Comparison of ENCODE assay signal across 14 cellular contexts in genomic region chr1:165290143-165290542, GRCh38.
DNase-seq lines count a peak whose midpoint lies in the region; ATAC-seq and TF ChIP-seq lines count a peak whose summit lies in the region.
"Had no signal": no experiment of that assay in that cellular context is flagged by ENCODE, and none has a peak within 500 bp of the region (broad histone marks: within the 10 kb centered on the region; RNA-seq: fewer than 3 reads in every experiment).

No MANE protein-coding gene starts in this region.

- H3K4me2 ChIP-seq in H9 (ENCODE audit: insufficient read depth, insufficient read length, low read length) (no peak overlapping the region), osteoblast (ENCODE audit: insufficient read depth, low read length) (no peak overlapping the region)

- H4K20me1 ChIP-seq in H9 (ENCODE audit: control insufficient read depth, insufficient read depth, insufficient read length) (no peaks in the 10 kb centered on the region), osteoblast (ENCODE audit: insufficient read depth, low read length) (no peaks in the 10 kb centered on the region)
- H4K20me1 ChIP-seq: BLaER1 treated with 17β-estradiol and CSF1 and Interleukin-3, amounts not matched to agents 10 nM and 100 nM had no signal

- H2BK15ac ChIP-seq in H9 (ENCODE audit: low read depth, low read length): no peak overlapping the region

- peak; percentile 35 for DNase-seq in AG20443 (ENCODE audit: low spot score)
- no peak for DNase-seq in H9
- DNase-seq in RPMI7951 (ENCODE audit: low read depth): peak; percentile 3
- DNase-seq in foreskin melanocyte: peak; percentile 6
- DNase-seq in erythroblast (lab: John Stamatoyannopoulos, UW): no peak
- no peak for DNase-seq in osteoblast (ENCODE audit: insufficient read length, low spot score, missing footprints)
- no peak for DNase-seq in head of caudate nucleus
- DNase-seq: activated CD4-positive, alpha-beta T cell treated with anti-CD3 and anti-CD28 coated beads for 36 hours; NCI-H510A treated with DMSO at 0.1 percent for 48 hours; stimulated activated CD4-positive, alpha-beta T cell treated with anti-CD3 and anti-CD28 coated beads, Interleukin-4, amount 100 ng/mL, for 24 hours; stimulated activated naive CD4-positive, alpha-beta T cell treated with Interleukin-2 at 50 U/mL for 16 hours had no signal

- ATAC-seq in GM18519 (IDR thresholded peaks at IDR 0.05; ENCODE audit: low FRiP score, unreplicated experiment): no peak
- ATAC-seq: activated CD4-positive, alpha-beta T cell treated with anti-CD3 and anti-CD28 coated beads for 36 hours had no signal

- no peak overlapping the region for H4K91ac ChIP-seq in H9 (ENCODE audit: insufficient read length, low read depth, low read length)

- H3K9me3 ChIP-seq in H9 (ENCODE audit: control insufficient read depth, low read depth, low read length) (no peaks in the 10 kb centered on the region), osteoblast (ENCODE audit: low read depth, low read length) (no peaks in the 10 kb centered on the region)
- H3K9me3 ChIP-seq: BLaER1 treated with 17β-estradiol and CSF1 and Interleukin-3, amounts not matched to agents 10 nM and 100 nM had no signal

- no peaks in the 10 kb centered on the region for H3K79me1 ChIP-seq in H9 (ENCODE audit: insufficient read depth, low read depth, low read length, poor library complexity, severe bottlenecking)

- TF ChIP-seq CTCF in H9 (conservative IDR thresholded peaks at IDR 0.05) (peak; percentile 37; the same call in 2 of the 3 replicates), osteoblast (IDR thresholded peaks at IDR 0.05; ENCODE audit: extremely low read depth, low read depth, low read length) (no peak)

- no peak overlapping the region for H2AFZ ChIP-seq in H9 (ENCODE audit: low read length)
- H2AFZ ChIP-seq in osteoblast (ENCODE audit: low read length): no peak overlapping the region

- H3K27ac Mint-ChIP-seq in H9: no peak overlapping the region
- H3K27ac Mint-ChIP-seq: activated CD4-positive, alpha-beta T cell treated with anti-CD3 and anti-CD28 coated beads for 36 hours had no signal

- peaks cover 0 to 6% (median 0%) of the 10 kb centered on the region in 3 experiments; a peak in 2 of 7 replicates for H3K36me3 Mint-ChIP-seq in H9 (ENCODE audit: insufficient read depth in 1 of 3, low read depth in 3 of 3)

- no peak overlapping the region for H3K9ac ChIP-seq in H9 (ENCODE audit: extremely low read depth, insufficient read length, low read length)
- H3K9ac ChIP-seq: BLaER1 treated with 17β-estradiol and CSF1 and Interleukin-3, amounts not matched to agents 10 nM and 100 nM had no signal

- H3T11ph ChIP-seq in H9 (ENCODE audit: low read length): no peak overlapping the region

- peaks cover 16% of the 10 kb centered on the region in 2 experiments for H3K4me1 Mint-ChIP-seq in H9
- H3K4me1 Mint-ChIP-seq: activated CD4-positive, alpha-beta T cell treated with anti-CD3 and anti-CD28 coated beads for 36 hours had no signal

- H3K36me3 ChIP-seq in osteoblast (ENCODE audit: insufficient read depth, low read length): no peaks in the 10 kb centered on the region
- H3K36me3 ChIP-seq: BLaER1 treated with 17β-estradiol and CSF1 and Interleukin-3, amounts not matched to agents 10 nM and 100 nM had no signal

- no peak overlapping the region for H2BK120ac ChIP-seq in H9 (ENCODE audit: low read depth, low read length, poor library complexity, severe bottlenecking)

- H3K4me3 Mint-ChIP-seq in H9: no peak overlapping the region
- H3K4me3 Mint-ChIP-seq: activated CD4-positive, alpha-beta T cell treated with anti-CD3 and anti-CD28 coated beads for 36 hours had no signal

- no peak overlapping the region for H4K8ac ChIP-seq in H9 (replicated peaks; ENCODE audit: insufficient read length, low read depth, low read length)

- H3K4me1 ChIP-seq in H9 (ENCODE audit: insufficient read depth, low read length): no peaks in the 10 kb centered on the region
- no peaks in the 10 kb centered on the region for H3K4me1 ChIP-seq in osteoblast (ENCODE audit: insufficient read depth, low read length)

- no peak overlapping the region for H3K56ac ChIP-seq in H9 (ENCODE audit: insufficient read length, low read depth, low read length)

- H3K23me2 ChIP-seq in H9 (ENCODE audit: insufficient read length, low read depth, low read length, poor library complexity, severe bottlenecking): no peaks in the 10 kb centered on the region

- H2AK5ac ChIP-seq in H9 (ENCODE audit: insufficient read length, low read length): no peak overlapping the region

- H3K4me3 ChIP-seq in osteoblast (ENCODE audit: insufficient read depth, low read length): no peak overlapping the region
- H3K4me3 ChIP-seq: BLaER1 treated with 17β-estradiol and CSF1 and Interleukin-3, amounts not matched to agents 10 nM and 100 nM had no signal

- H3K27me3 ChIP-seq in H9 (ENCODE audit: insufficient read depth, low read length) (0 out of 2 replicates have a peak, but pooled peaks cover 2% of the 10 kb centered on the region), osteoblast (ENCODE audit: insufficient read depth, low read length) (no peaks in the 10 kb centered on the region)
- H3K27me3 ChIP-seq: BLaER1 treated with 17β-estradiol and CSF1 and Interleukin-3, amounts not matched to agents 10 nM and 100 nM had no signal

- H3K18ac ChIP-seq in H9 (ENCODE audit: insufficient read length, low read depth, low read length): no peak overlapping the region

- no peak overlapping the region for H3K27ac ChIP-seq in H9 (ENCODE audit: insufficient read length, low read depth, low read length)
- H3K27ac ChIP-seq in osteoblast (ENCODE audit: low read depth, low read length): no peak overlapping the region
- H3K27ac ChIP-seq: BLaER1 treated with 17β-estradiol and CSF1 and Interleukin-3, amounts not matched to agents 10 nM and 100 nM; HL-60 had no signal

- no peak overlapping the region for H4K5ac ChIP-seq in H9 (ENCODE audit: insufficient read length, low read depth, low read length)

- WGBS in H9 (ENCODE audit: extremely low coverage, insufficient read length, low lambda C conversion rate): no CpG with 5 or more reads among the region's 7 CpGs

- peaks cover 2% of the 10 kb centered on the region; the same call in 1 of the 2 replicates for H3K27me3 Mint-ChIP-seq in H9 (ENCODE audit: low read depth)

- H3K23ac ChIP-seq in H9 (ENCODE audit: insufficient read length, low read depth, low read length): no peak overlapping the region

- intact Hi-C loops in head of caudate nucleus (cut with DNase I): no loop called here

- peaks cover 11 to 15% of the 10 kb centered on the region in 2 experiments for H3K9me3 Mint-ChIP-seq in H9

- H3K14ac ChIP-seq in H9 (ENCODE audit: insufficient read depth, low read length): no peak overlapping the region

- no peak overlapping the region for H2BK5ac ChIP-seq in H9 (ENCODE audit: insufficient read length, low read length)

- H3K4ac ChIP-seq in H9 (ENCODE audit: low read depth, low read length): no peak overlapping the region

- no peaks in the 10 kb centered on the region for H3K79me2 ChIP-seq in H9 (ENCODE audit: insufficient read depth, low read length)
- no peaks in the 10 kb centered on the region for H3K79me2 ChIP-seq in osteoblast (ENCODE audit: insufficient read depth, low read length)

- no peak overlapping the region for H2BK20ac ChIP-seq in H9 (ENCODE audit: low read depth, low read length, poor library complexity, severe bottlenecking)

- TF ChIP-seq POLR2A in erythroblast (IDR thresholded peaks at IDR 0.05; ENCODE audit: low read length): no peak

- no peak overlapping the region for H2BK12ac ChIP-seq in H9 (ENCODE audit: insufficient read length, low read depth, low read length)

Comparison
In these comparisons a context has a peak if more than half of its experiments do, and no peak if none do; other contexts are left out.
1. DNase-seq: peak in AG20443 (single experiment), RPMI7951 (single experiment) and foreskin melanocyte (single experiment); none in H9 (single experiment), erythroblast (0 of 2), osteoblast (single experiment) and head of caudate nucleus (0 of 42).